11 cellular contexts compared by ENCODE assay signal in genomic region chr5:143837306-143837848, GRCh38. TPM values are rescaled to one million over a fixed set of nuclear protein-coding genes. Genes with fewer than 3 reads are reported as not detected.
DNase-seq lines count a peak whose midpoint lies in the region; ATAC-seq, FAIRE-seq and TF ChIP-seq lines count a peak whose summit lies in the region.
"Had no signal": no experiment of that assay in that cellular context is flagged by ENCODE, and none has a peak within 500 bp of the region (broad histone marks: within the 10 kb centered on the region; RNA-seq: fewer than 3 reads in every experiment).

No MANE protein-coding gene starts in this region.

- TF ChIP-seq CTCF in astrocyte (IDR thresholded peaks at IDR 0.05; ENCODE audit: insufficient read depth, low read depth, low read length) (no peak), pancreas (IDR thresholded peaks at IDR 0.05) (no peak)

- H3K27ac ChIP-seq in astrocyte (ENCODE audit: low read depth, low read length) (no peak overlapping the region), pancreas (no peak overlapping the region)

- ATAC-seq in pancreas = peak in 3 of 4 donors; percentile 25 to 78 (median 68)
- no peak for ATAC-seq in activated CD8-positive, alpha-beta memory T cell treated with anti-CD3 and anti-CD28 coated beads, Interleukin-2, amount 10 ng/mL, durations not matched to agents 7 days and 5 days
- ATAC-seq: naive thymus-derived CD8-positive, alpha-beta T cell; WTC11 had no signal

- H4K20me1 ChIP-seq in astrocyte (ENCODE audit: insufficient read depth, low read length) = no peaks in the 10 kb centered on the region

- peaks cover under 1% of the 10 kb centered on the region for H3K27me3 Mint-ChIP-seq in astrocyte (ENCODE audit: low read depth, unreplicated experiment)
- H3K27me3 Mint-ChIP-seq in activated CD8-positive, alpha-beta memory T cell treated with anti-CD3 and anti-CD28 coated beads, Interleukin-2, amount 10 ng/mL, durations not matched to agents 7 days and 5 days = peaks cover 10% of the 10 kb centered on the region
- H3K27me3 Mint-ChIP-seq: naive thymus-derived CD8-positive, alpha-beta T cell had no signal

- H3K36me3 ChIP-seq in astrocyte (ENCODE audit: insufficient read depth, low read length) = no peaks in the 10 kb centered on the region
- no peaks in the 10 kb centered on the region for H3K36me3 ChIP-seq in pancreas

- peaks cover 1% of the 10 kb centered on the region for H3K9me3 Mint-ChIP-seq in astrocyte (ENCODE audit: unreplicated experiment)
- H3K9me3 Mint-ChIP-seq in activated CD8-positive, alpha-beta memory T cell treated with anti-CD3 and anti-CD28 coated beads, Interleukin-2, amount 10 ng/mL, durations not matched to agents 7 days and 5 days (ENCODE audit: low read depth) = no peaks in the 10 kb centered on the region
- H3K9me3 Mint-ChIP-seq: naive thymus-derived CD8-positive, alpha-beta T cell had no signal

- H3K9me3 ChIP-seq in astrocyte (ENCODE audit: insufficient read depth, low read depth, low read length) = no peaks in the 10 kb centered on the region
- H3K9me3 ChIP-seq in pancreas = no peaks in the 10 kb centered on the region

- H3K27me3 ChIP-seq in astrocyte (ENCODE audit: insufficient read depth, low read length) = no peaks in the 10 kb centered on the region
- no peaks in the 10 kb centered on the region for H3K27me3 ChIP-seq in pancreas

- no peak overlapping the region for H3K4me3 Mint-ChIP-seq in astrocyte (ENCODE audit: unreplicated experiment)
- no peak overlapping the region for H3K4me3 Mint-ChIP-seq in activated CD8-positive, alpha-beta memory T cell treated with anti-CD3 and anti-CD28 coated beads, Interleukin-2, amount 10 ng/mL, durations not matched to agents 7 days and 5 days
- H3K4me3 Mint-ChIP-seq: naive thymus-derived CD8-positive, alpha-beta T cell; WTC11 had no signal

- intact Hi-C loops in pancreas (cut with DNase I) = no loop called here

- no peak overlapping the region for H3K9ac ChIP-seq in astrocyte (ENCODE audit: low read length)

- H3K36me3 Mint-ChIP-seq in astrocyte (ENCODE audit: low read depth, unreplicated experiment) = no peaks in the 10 kb centered on the region
- H3K36me3 Mint-ChIP-seq in activated CD8-positive, alpha-beta memory T cell treated with anti-CD3 and anti-CD28 coated beads, Interleukin-2, amount 10 ng/mL, durations not matched to agents 7 days and 5 days = no peaks in the 10 kb centered on the region
- H3K36me3 Mint-ChIP-seq: naive thymus-derived CD8-positive, alpha-beta T cell; WTC11 had no signal

- WGBS in pancreas, 2 donors = 65 to 72% methylated on average over 7 of the region's 7 CpGs

- H3K27ac Mint-ChIP-seq in astrocyte (ENCODE audit: unreplicated experiment) = no peak overlapping the region
- no peak overlapping the region for H3K27ac Mint-ChIP-seq in activated CD8-positive, alpha-beta memory T cell treated with anti-CD3 and anti-CD28 coated beads, Interleukin-2, amount 10 ng/mL, durations not matched to agents 7 days and 5 days
- H3K27ac Mint-ChIP-seq: naive thymus-derived CD8-positive, alpha-beta T cell; WTC11 had no signal

- no peaks in the 10 kb centered on the region for H3K4me1 Mint-ChIP-seq in astrocyte (ENCODE audit: low read depth, unreplicated experiment)
- H3K4me1 Mint-ChIP-seq in activated CD8-positive, alpha-beta memory T cell treated with anti-CD3 and anti-CD28 coated beads, Interleukin-2, amount 10 ng/mL, durations not matched to agents 7 days and 5 days = no peaks in the 10 kb centered on the region
- H3K4me1 Mint-ChIP-seq: naive thymus-derived CD8-positive, alpha-beta T cell; WTC11 had no signal

- H3K4me1 ChIP-seq in astrocyte (ENCODE audit: insufficient read depth, low read length) (peaks cover 7% of the 10 kb centered on the region), pancreas (no peaks in the 10 kb centered on the region)

- no peak overlapping the region for H3K4me3 ChIP-seq in astrocyte (ENCODE audit: insufficient read depth, low read depth, low read length)
- H3K4me3 ChIP-seq in pancreas = no peak overlapping the region

- H2AFZ ChIP-seq in astrocyte (ENCODE audit: low read depth, low read length) = no peak overlapping the region

- CTCF ChIA-PET in activated CD8-positive, alpha-beta memory T cell treated with anti-CD3 and anti-CD28 coated beads, Interleukin-2, amount 10 ng/mL, durations not matched to agents 7 days and 5 days (lab: Charles Lee) = interaction anchor here (0.8 kb wide), 1 partner anchor 309 kb away, joined by 3 read pairs; no protein-coding TSS in a partner anchor

- H3K79me2 ChIP-seq in astrocyte (ENCODE audit: insufficient read depth, low read length) = no peaks in the 10 kb centered on the region

- H3K4me2 ChIP-seq in astrocyte (ENCODE audit: low read length) = peak overlapping the region; percentile 35

- peak; percentile 83 for FAIRE-seq in astrocyte (lab: Jason Lieb, UNC)
- no peak for FAIRE-seq in pancreas (lab: Jason Lieb, UNC)
- FAIRE-seq in urothelium cell line (lab: Jason Lieb, UNC) = no peak

- DNase-seq in ELR (ENCODE audit: low read depth) (peak; percentile 41), NCI-H1694 treated with DMSO at 0.1 percent for 48 hours (lab: John Stamatoyannopoulos, UW) (peak; percentile 45), astrocyte (ENCODE audit: low read depth) (peak; percentile 36), pancreas (no peak), urothelium cell line (ENCODE audit: low spot score) (no peak), KG1 (lab: John Stamatoyannopoulos, UW) (no peak)
- no peak for DNase-seq in activated CD8-positive, alpha-beta memory T cell treated with anti-CD3 and anti-CD28 coated beads, Interleukin-2, amount 10 ng/mL, durations not matched to agents 7 days and 5 days
- DNase-seq: activated T-cell treated with anti-CD3 and anti-CD28 coated beads, Interleukin-2, amount 50 U/mL, for 1 hour; DMS79; naive thymus-derived CD8-positive, alpha-beta T cell had no signal

RNA-seq across cellular contexts. Expression of gene HMHB1, which starts 25.4 kb away (rescaled TPM):
- total RNA-seq in astrocyte (not detected in 2 replicates), pancreas (not detected)
- polyA plus RNA-seq in pancreas = not detected
- 1 to 10 TPM in 1 of 2 experiments, not detected in 1; 1.2 TPM for total RNA-seq in activated CD8-positive, alpha-beta memory T cell treated with anti-CD3 and anti-CD28 coated beads, Interleukin-2, amount 10 ng/mL, durations not matched to agents 7 days and 5 days
- total RNA-seq: naive thymus-derived CD8-positive, alpha-beta T cell; WTC11 had no signal
- polyA plus RNA-seq: naive thymus-derived CD8-positive, alpha-beta T cell had no signal

Comparison
In these comparisons a context has a peak if more than half of its experiments do, and no peak if none do; other contexts are left out.
1. DNase-seq: peak in ELR (single experiment), NCI-H1694 treated with DMSO at 0.1 percent for 48 hours (single experiment) and astrocyte (single experiment); none in pancreas (0 of 6), activated CD8-positive, alpha-beta memory T cell treated with anti-CD3 and anti-CD28 coated beads, Interleukin-2, amount 10 ng/mL, durations not matched to agents 7 days and 5 days (single experiment), urothelium cell line (single experiment) and KG1 (single experiment).